Comparison of ENCODE assay signal across 23 cellular contexts in genomic region chr17:15777297-15777696, GRCh38. TPM values are rescaled to one million over a fixed set of nuclear protein-coding genes. Genes with fewer than 3 reads are reported as not detected.
DNase-seq lines count a peak whose midpoint lies in the region; ATAC-seq, FAIRE-seq and TF ChIP-seq lines count a peak whose summit lies in the region.
"Had no signal": no experiment of that assay in that cellular context is flagged by ENCODE, and none has a peak within 500 bp of the region (broad histone marks: within the 10 kb centered on the region; RNA-seq: fewer than 3 reads in every experiment).

No MANE protein-coding gene starts in this region.

- TF ChIP-seq EP300 in A549 (IDR thresholded peaks at IDR 0.05) = no peak

- FAIRE-seq in A549 (lab: Jason Lieb, UNC) = peak; percentile 51
- FAIRE-seq: D721Med, GM12878, GM19239, H1 had no signal

- H3K36me3 ChIP-seq in CD8-positive, alpha-beta T cell (ENCODE audit: insufficient read depth, low read length) = no peaks in the 10 kb centered on the region
- H3K36me3 ChIP-seq: BLaER1 had no signal

- CTCF ChIA-PET in A549 (lab: Yijun Ruan, JAX) = no interaction called here
- CTCF ChIA-PET in CD8-positive, alpha-beta T cell (lab: Charles Lee) = no interaction called here

- no peak overlapping the region for H3K27ac Mint-ChIP-seq in activated T-helper 17 cell treated with anti-CD3 and anti-CD28 coated beads, Interleukin-2, amount 50 U/mL, for 72 hours
- no peak overlapping the region for H3K27ac Mint-ChIP-seq in CD8-positive, alpha-beta T cell
- H3K27ac Mint-ChIP-seq: B cell; CD4-positive, CD25-positive, alpha-beta regulatory T cell; CD8-positive, alpha-beta memory T cell had no signal

- H3K27me3 Mint-ChIP-seq in activated T-cell treated with anti-CD3 and anti-CD28 coated beads, Interleukin-2, amount 50 U/mL, for 4 hours (ENCODE audit: low read depth) = peaks cover 20% of the 10 kb centered on the region
- peaks cover 24% of the 10 kb centered on the region for H3K27me3 Mint-ChIP-seq in activated T-helper 17 cell treated with anti-CD3 and anti-CD28 coated beads, Interleukin-2, amount 50 U/mL, for 72 hours
- peaks cover 31% of the 10 kb centered on the region for H3K27me3 Mint-ChIP-seq in CD8-positive, alpha-beta T cell (ENCODE audit: low read depth)

- H3K4me3 ChIP-seq in A549 = no peak overlapping the region
- H3K4me3 ChIP-seq in CD8-positive, alpha-beta T cell (ENCODE audit: low read depth, low read length) = no peak overlapping the region
- H3K4me3 ChIP-seq: BLaER1, GM12878, GM23248 had no signal

- H3K9me3 Mint-ChIP-seq in activated T-cell treated with anti-CD3 and anti-CD28 coated beads, Interleukin-2, amount 50 U/mL, for 4 hours = peaks cover 26% of the 10 kb centered on the region
- H3K9me3 Mint-ChIP-seq in activated T-helper 17 cell treated with anti-CD3 and anti-CD28 coated beads, Interleukin-2, amount 50 U/mL, for 72 hours = peaks cover 6% of the 10 kb centered on the region
- peaks cover 26% of the 10 kb centered on the region for H3K9me3 Mint-ChIP-seq in CD8-positive, alpha-beta T cell

- 0% methylated on average over 1 of the region's 1 CpG for WGBS in A549 (ENCODE audit: missing lambda C conversion rate)

- TF ChIP-seq POLR2A in A549 (IDR thresholded peaks at IDR 0.05; ENCODE audit: low read length) = no peak

- TF ChIP-seq CTCF in A549 (IDR thresholded peaks at IDR 0.05) = no peak
- TF ChIP-seq CTCF in CD8-positive, alpha-beta T cell (IDR thresholded peaks at IDR 0.05) = no peak

- no peaks in the 10 kb centered on the region for H3K4me1 Mint-ChIP-seq in activated T-cell treated with anti-CD3 and anti-CD28 coated beads, Interleukin-2, amount 50 U/mL, for 4 hours (ENCODE audit: low read depth)
- no peaks in the 10 kb centered on the region for H3K4me1 Mint-ChIP-seq in activated T-helper 17 cell treated with anti-CD3 and anti-CD28 coated beads, Interleukin-2, amount 50 U/mL, for 72 hours
- H3K4me1 Mint-ChIP-seq in CD8-positive, alpha-beta T cell (ENCODE audit: low read depth) = no peaks in the 10 kb centered on the region
- H3K4me1 Mint-ChIP-seq: B cell; CD8-positive, alpha-beta memory T cell had no signal

- intact Hi-C loops in CD8-positive, alpha-beta T cell (cut with DNase I, micrococcal nuclease) = no loop called here

- DNase-seq in activated T-cell treated with anti-CD3 and anti-CD28 coated beads, Interleukin-2, amount 50 U/mL, for 4 hours = no peak
- no peak for DNase-seq in activated T-cell treated with anti-CD3 and anti-CD28 coated beads, Interleukin-2, amount 50 U/mL, for 48 hours
- DNase-seq in A549 (ENCODE audit: low read depth in 1 of 2, low spot score in 1 of 2) (no peak), NCI-H524 treated with DMSO at 0.1 percent for 48 hours (lab: John Stamatoyannopoulos, UW) (no peak)
- DNase-seq in CD8-positive, alpha-beta T cell = no peak
- DNase-seq: CD4-positive, CD25-positive, alpha-beta regulatory T cell; CD8-positive, alpha-beta memory T cell; DMS 273 treated with DMSO at 0.1 percent for 48 hours; DMS79; EL; GDM1; GM23248; H7; HCEC 1CT had no signal

- H3K4me3 Mint-ChIP-seq in activated T-cell treated with anti-CD3 and anti-CD28 coated beads, Interleukin-2, amount 50 U/mL, for 4 hours = no peak overlapping the region
- H3K4me3 Mint-ChIP-seq in activated T-helper 17 cell treated with anti-CD3 and anti-CD28 coated beads, Interleukin-2, amount 50 U/mL, for 72 hours = no peak overlapping the region
- no peak overlapping the region for H3K4me3 Mint-ChIP-seq in CD8-positive, alpha-beta T cell
- H3K4me3 Mint-ChIP-seq: B cell; CD4-positive, CD25-positive, alpha-beta regulatory T cell; CD8-positive, alpha-beta memory T cell had no signal

- ATAC-seq in activated T-cell treated with anti-CD3 and anti-CD28 coated beads, Interleukin-2, amount 50 U/mL, for 4 hours = peak; percentile 41 to 60
- no peak for ATAC-seq in A549
- ATAC-seq in activated T-helper 17 cell treated with anti-CD3 and anti-CD28 coated beads, Interleukin-2, amount 50 U/mL, for 72 hours (replicated peaks) = peak; percentile 61
- no peak for ATAC-seq in CD8-positive, alpha-beta T cell
- ATAC-seq: GM12878 had no signal

- peaks cover 3% of the 10 kb centered on the region for H3K36me3 Mint-ChIP-seq in activated T-cell treated with anti-CD3 and anti-CD28 coated beads, Interleukin-2, amount 50 U/mL, for 4 hours (ENCODE audit: insufficient read depth)
- no peaks in the 10 kb centered on the region for H3K36me3 Mint-ChIP-seq in activated T-helper 17 cell treated with anti-CD3 and anti-CD28 coated beads, Interleukin-2, amount 50 U/mL, for 72 hours (ENCODE audit: low read depth)
- no peaks in the 10 kb centered on the region for H3K36me3 Mint-ChIP-seq in CD8-positive, alpha-beta T cell
- H3K36me3 Mint-ChIP-seq: CD4-positive, CD25-positive, alpha-beta regulatory T cell had no signal

- POLR2A ChIA-PET in A549 (lab: Yijun Ruan, JAX) = no interaction called here
- POLR2A ChIA-PET in CD8-positive, alpha-beta T cell (lab: Charles Lee) = no interaction called here

- no peaks in the 10 kb centered on the region for H3K27me3 ChIP-seq in CD8-positive, alpha-beta T cell (ENCODE audit: insufficient read depth, low read length)
- H3K27me3 ChIP-seq: BLaER1 had no signal

- no peaks in the 10 kb centered on the region for H3K4me1 ChIP-seq in A549
- H3K4me1 ChIP-seq in CD8-positive, alpha-beta T cell (ENCODE audit: insufficient read depth, low read length) = no peaks in the 10 kb centered on the region
- H3K4me1 ChIP-seq: BLaER1 had no signal

- no peak overlapping the region for H3K4me2 ChIP-seq in A549
- H3K4me2 ChIP-seq: BLaER1 had no signal

- peaks cover 37% of the 10 kb centered on the region for H3K9me3 ChIP-seq in A549
- no peaks in the 10 kb centered on the region for H3K9me3 ChIP-seq in CD8-positive, alpha-beta T cell (ENCODE audit: low read length)

- no peak for TF ChIP-seq RAD21 in A549 (conservative IDR thresholded peaks at IDR 0.05 in 1 of 2, IDR thresholded peaks at IDR 0.05 in 1 of 2)

- H3K27ac ChIP-seq in A549 = no peak overlapping the region
- H3K27ac ChIP-seq in CD8-positive, alpha-beta T cell (ENCODE audit: low read depth, low read length) = no peak overlapping the region
- H3K27ac ChIP-seq: BLaER1, C4-2B, GM23248 had no signal

TF ChIP-seq in A549, 52 proteins besides CTCF, POLR2A, EP300 and RAD21:
- no peak for TF ChIP-seq CBX8 (IDR thresholded peaks at IDR 0.05)
- TF ChIP-seq CHD2 (IDR thresholded peaks at IDR 0.05; ENCODE audit: low read length, partially characterized antibody) = no peak
- no peak for TF ChIP-seq TP53 (CRISPR knock-in tag; IDR thresholded peaks at IDR 0.05)
- TF ChIP-seq CBX2 (IDR thresholded peaks at IDR 0.05; ENCODE audit: borderline replicate concordance, low read depth) = no peak
- no peak for TF ChIP-seq ATOH8 (CRISPR knock-in tag; IDR thresholded peaks at IDR 0.05; ENCODE audit: low read depth)
- no peak for TF ChIP-seq NFE2L2 (conservative IDR thresholded peaks at IDR 0.05; ENCODE audit: low read length)
- no peak for TF ChIP-seq HDAC2 (IDR thresholded peaks at IDR 0.05)
- TF ChIP-seq PHF8 (IDR thresholded peaks at IDR 0.05; ENCODE audit: borderline replicate concordance, low read depth) = no peak

RNA-seq across cellular contexts. Expression of gene TBC1D26, which starts 45.2 kb away (rescaled TPM):
- total RNA-seq in activated T-cell treated with anti-CD3 and anti-CD28 coated beads, Interleukin-2, amount 50 U/mL, for 4 hours = not detected
- polyA plus RNA-seq in A549 (2011; rRNA removed) = 0.16 and 0.17 TPM in 2 replicates
- 0.03 and 0.04 TPM in 2 replicates for polyA plus RNA-seq in A549 (2012; cell fraction: cytosol; rRNA removed)
- 0.60 and 0.74 TPM in 2 replicates for polyA plus RNA-seq in A549 (2012; cell fraction: nucleus; rRNA removed)
- polyA plus RNA-seq in A549 (2017; fragmentation: RNase III; extraction: RNeasy Plus Mini Kit Qiagen cat#74134 plus additional on column Dnase treatment) = 0.07 to 0.18 TPM (median 0.08 TPM) in 3 replicates
- polyA minus RNA-seq in A549 (2011; rRNA and poly(A)+ RNA removed) = 1.1 and 1.2 TPM in 2 replicates
- 1 to 10 TPM in 1 of 2 donors, not detected in 1; 1.5 TPM for total RNA-seq in activated T-helper 17 cell treated with anti-CD3 and anti-CD28 coated beads, Interleukin-2, amount 50 U/mL, for 72 hours
- total RNA-seq in CD8-positive, alpha-beta T cell = under 1 TPM in 1 of 2 experiments, not detected in 1; 0.42 TPM
- total RNA-seq: A172, B cell, GM12878, GM23248 had no signal
- polyA plus RNA-seq: CD4-positive, CD25-positive, alpha-beta regulatory T cell; GM23248 had no signal

Comparison
In these comparisons a context has a peak if more than half of its experiments do, and no peak if none do; other contexts are left out.
1. ATAC-seq: peak in activated T-cell treated with anti-CD3 and anti-CD28 coated beads, Interleukin-2, amount 50 U/mL, for 4 hours (2 of 2) and activated T-helper 17 cell treated with anti-CD3 and anti-CD28 coated beads, Interleukin-2, amount 50 U/mL, for 72 hours (single experiment); none in A549 (0 of 2) and CD8-positive, alpha-beta T cell (single experiment).